Comparison of ENCODE assay signal across 8 cellular contexts in genomic region chr10:5873515-5873995, GRCh38. TPM values are rescaled to one million over a fixed set of nuclear protein-coding genes. Genes with fewer than 3 reads are reported as not detected.
DNase-seq lines count a peak whose midpoint lies in the region; ATAC-seq and TF ChIP-seq lines count a peak whose summit lies in the region.

No MANE protein-coding gene starts in this region.

- peaks cover 31% of the 10 kb centered on the region for H3K4me1 ChIP-seq in BLaER1

- no peak overlapping the region for H3K4me3 ChIP-seq in BLaER1

- no peak overlapping the region for H3K4me3 Mint-ChIP-seq in endothelial cell (ENCODE audit: unreplicated experiment)
- peak overlapping the region; percentile 79 for H3K4me3 Mint-ChIP-seq in stimulated activated memory B cell treated with anti-CD40 and anti-IgM and Interleukin-4, amounts not matched to agents 10 μg/mL and 1 μg/mL and 100 μg/mL, for 72 hours

- peak overlapping the region; percentile 32; the same call in 1 of the 2 replicates for H3K4me2 ChIP-seq in BLaER1

- H3K36me3 Mint-ChIP-seq in endothelial cell (ENCODE audit: low read depth, unreplicated experiment) = peaks cover 15% of the 10 kb centered on the region
- peaks cover 33% of the 10 kb centered on the region for H3K36me3 Mint-ChIP-seq in stimulated activated memory B cell treated with anti-CD40 and anti-IgM and Interleukin-4, amounts not matched to agents 10 μg/mL and 1 μg/mL and 100 μg/mL, for 72 hours

- H3K27ac Mint-ChIP-seq in endothelial cell (ENCODE audit: unreplicated experiment) = no peak overlapping the region
- H3K27ac Mint-ChIP-seq in stimulated activated memory B cell treated with anti-CD40 and anti-IgM and Interleukin-4, amounts not matched to agents 10 μg/mL and 1 μg/mL and 100 μg/mL, for 72 hours = peak overlapping the region; percentile 86

- H3K27ac ChIP-seq in BLaER1 = no peak overlapping the region

- H3K9ac ChIP-seq in BLaER1 = no peak overlapping the region

- 0 out of 2 replicates have a peak, but pooled peaks cover 6% of the 10 kb centered on the region for H4K20me1 ChIP-seq in BLaER1

- DNase-seq in NOMO-1 treated with DMSO at 0.1 percent for 48 hours (lab: John Stamatoyannopoulos, UW; ENCODE audit: unreplicated experiment) = peak; percentile 81
- DNase-seq in activated CD8-positive, alpha-beta memory T cell treated with anti-CD3 and anti-CD28 coated beads for 24 hours = peak; percentile 84
- DNase-seq in endothelial cell (ENCODE audit: low spot score) = peak; percentile 65
- peak; percentile 83 for DNase-seq in myocyte (ENCODE audit: low read depth)

- TF ChIP-seq CTCF in endothelial cell (IDR thresholded peaks at IDR 0.05; ENCODE audit: unreplicated experiment) = peak; percentile 87

- H3K4me1 Mint-ChIP-seq in endothelial cell (ENCODE audit: unreplicated experiment) = peaks cover 4% of the 10 kb centered on the region
- peaks cover 15% of the 10 kb centered on the region for H3K4me1 Mint-ChIP-seq in stimulated activated memory B cell treated with anti-CD40 and anti-IgM and Interleukin-4, amounts not matched to agents 10 μg/mL and 1 μg/mL and 100 μg/mL, for 72 hours

- no peaks in the 10 kb centered on the region for H3K9me3 Mint-ChIP-seq in endothelial cell (ENCODE audit: unreplicated experiment)
- no peaks in the 10 kb centered on the region for H3K9me3 Mint-ChIP-seq in stimulated activated memory B cell treated with anti-CD40 and anti-IgM and Interleukin-4, amounts not matched to agents 10 μg/mL and 1 μg/mL and 100 μg/mL, for 72 hours

- H3K36me3 ChIP-seq in BLaER1 = peaks cover 47% of the 10 kb centered on the region

- H3K9me3 ChIP-seq in BLaER1 = peaks cover 9% of the 10 kb centered on the region

- H3K27me3 Mint-ChIP-seq in endothelial cell (ENCODE audit: unreplicated experiment) = no peaks in the 10 kb centered on the region
- no peaks in the 10 kb centered on the region for H3K27me3 Mint-ChIP-seq in stimulated activated memory B cell treated with anti-CD40 and anti-IgM and Interleukin-4, amounts not matched to agents 10 μg/mL and 1 μg/mL and 100 μg/mL, for 72 hours

- ATAC-seq in GM19023 (IDR thresholded peaks at IDR 0.05; ENCODE audit: unreplicated experiment) (peak; percentile 73), HG03354 (IDR thresholded peaks at IDR 0.05; ENCODE audit: poor library complexity, severe bottlenecking, unreplicated experiment) (peak; percentile 90)
- ATAC-seq in stimulated activated memory B cell treated with anti-CD40 and anti-IgM and Interleukin-4, amounts not matched to agents 10 μg/mL and 1 μg/mL and 100 μg/mL, for 72 hours = peak; percentile 92

- H3K27me3 ChIP-seq in BLaER1 = no peaks in the 10 kb centered on the region

RNA-seq across cellular contexts. Expression of gene ANKRD16, which starts 16.1 kb away (rescaled TPM):
- total RNA-seq in endothelial cell (ENCODE audit: unreplicated experiment) (6.6 TPM), myocyte (10.2 and 12.1 TPM in 2 replicates)
- 6.3 TPM for polyA plus RNA-seq in myocyte (2012)

RNA-seq across cellular contexts. Expression of gene FBH1, which starts 16.5 kb away (rescaled TPM):
- total RNA-seq in endothelial cell (ENCODE audit: unreplicated experiment) (95.2 TPM), myocyte (69.3 and 75.2 TPM in 2 replicates)
- polyA plus RNA-seq in myocyte (2012) = 45.0 TPM
